14 cellular contexts compared by ENCODE assay signal in the genomic region with DNA sequence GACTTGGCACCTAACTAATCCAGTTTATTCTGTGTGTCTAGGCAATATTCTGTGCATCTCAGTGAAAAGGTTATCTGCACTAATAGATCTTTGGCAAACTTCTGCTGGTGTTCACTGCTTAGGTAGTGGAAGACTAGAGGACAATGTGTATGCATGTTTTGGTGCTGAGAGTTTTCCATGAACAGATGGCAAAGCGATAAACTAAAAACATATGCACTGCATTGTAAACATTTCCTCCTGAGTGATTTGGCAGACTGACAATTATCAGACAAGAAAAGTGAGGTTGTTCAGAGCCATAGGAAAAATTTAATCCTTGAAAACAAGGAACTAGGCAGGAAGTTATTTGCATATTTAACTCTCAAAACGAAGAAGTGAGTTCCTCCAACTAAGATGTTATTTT.
DNase-seq lines count a peak whose midpoint lies in the region; ATAC-seq, FAIRE-seq and TF ChIP-seq lines count a peak whose summit lies in the region.
"Had no signal": no experiment of that assay in that cellular context is flagged by ENCODE, and none has a peak within 500 bp of the region (broad histone marks: within the 10 kb centered on the region; RNA-seq: fewer than 3 reads in every experiment).

No MANE protein-coding gene starts in this region.

- TF ChIP-seq CTCF in astrocyte (IDR thresholded peaks at IDR 0.05; ENCODE audit: insufficient read depth, low read depth, low read length) (no peak), keratinocyte (optimal IDR thresholded peaks at IDR 0.05 in 1 of 3, IDR thresholded peaks at IDR 0.05 in 1 of 3, conservative IDR thresholded peaks at IDR 0.05 in 1 of 3; ENCODE audit: extremely low read depth in 1 of 3, insufficient read depth in 2 of 3, low read length in 3 of 3) (no peak), vagina (IDR thresholded peaks at IDR 0.05) (no peak)

- H3K4me1 ChIP-seq in astrocyte (ENCODE audit: insufficient read depth, low read length) (peaks cover 6% of the 10 kb centered on the region), keratinocyte (ENCODE audit: control insufficient read depth, extremely low read depth, insufficient read depth, low read length) (peaks cover 4% of the 10 kb centered on the region), vagina (no peaks in the 10 kb centered on the region), right cardiac atrium (ENCODE audit: control insufficient read depth, insufficient read depth, low read length) (no peaks in the 10 kb centered on the region)

- dilution Hi-C loops in keratinocyte (cut with MboI; ENCODE audit: extremely low pct_ligation_motif_present, low sequenced_read_pairs) = loop anchor here (25.0 kb wide), 1 partner anchor 96 kb away; no protein-coding TSS in a partner anchor

- no peak overlapping the region for H3K4me3 ChIP-seq in astrocyte (ENCODE audit: insufficient read depth, low read depth, low read length)
- no peak overlapping the region for H3K4me3 ChIP-seq in keratinocyte (ENCODE audit: control insufficient read depth in 2 of 3, extremely low read depth in 1 of 3, insufficient read depth in 2 of 3, low read depth in 1 of 3, low read length in 3 of 3)
- H3K4me3 ChIP-seq in vagina = no peak overlapping the region
- H3K4me3 ChIP-seq in right cardiac atrium (ENCODE audit: low read length) = no peak overlapping the region
- H3K4me3 ChIP-seq: tibial artery had no signal

- no peak for TF ChIP-seq POLR2A in vagina (IDR thresholded peaks at IDR 0.05)

- H3K4me2 ChIP-seq in astrocyte (ENCODE audit: low read length) (no peak overlapping the region), keratinocyte (ENCODE audit: control insufficient read depth, extremely low read depth, insufficient read depth, low read depth, low read length) (no peak overlapping the region)

- DNase-seq in DMS153 (lab: John Stamatoyannopoulos, UW) (peak; percentile 85), NCI-H1694 (lab: John Stamatoyannopoulos, UW) (peak; percentile 72), astrocyte (ENCODE audit: low read depth) (peak; percentile 64), keratinocyte (ENCODE audit: low read depth, low spot score) (no peak), vagina (ENCODE audit: extremely low spot score in 2 of 2) (no peak), right cardiac atrium (no peak)
- no peak for DNase-seq in activated naive CD4-positive, alpha-beta T cell treated with anti-CD3 and anti-CD28 coated beads for 36 hours
- DNase-seq: activated T-cell treated with anti-CD3 and anti-CD28 coated beads, Interleukin-2, amount 50 U/mL, for 24 hours; glutamatergic neuron; tibial artery had no signal

- intact Hi-C loops in vagina (cut with DNase I) = loop anchor here (10.0 kb wide), 1 partner anchor 813 kb away; no protein-coding TSS in a partner anchor
- intact Hi-C loops in right cardiac atrium (cut with DNase I) = loop anchor here in 3 of 4 donors (10.0 kb wide), 4 partner anchors 93 to 823 kb away; no protein-coding TSS in a partner anchor
- intact Hi-C loops in activated naive CD4-positive, alpha-beta T cell treated with anti-CD3 and anti-CD28 coated beads for 36 hours (cut with micrococcal nuclease) = no loop called here

- H3K9me3 ChIP-seq in astrocyte (ENCODE audit: insufficient read depth, low read depth, low read length) = no peaks in the 10 kb centered on the region
- no peaks in the 10 kb centered on the region for H3K9me3 ChIP-seq in keratinocyte (ENCODE audit: control insufficient read depth, low read depth, low read length)
- H3K9me3 ChIP-seq in vagina = no peaks in the 10 kb centered on the region
- no peaks in the 10 kb centered on the region for H3K9me3 ChIP-seq in right cardiac atrium (ENCODE audit: control insufficient read depth, low read length)
- H3K9me3 ChIP-seq: tibial artery had no signal

- no peaks in the 10 kb centered on the region for H3K36me3 ChIP-seq in astrocyte (ENCODE audit: insufficient read depth, low read length)
- no peaks in the 10 kb centered on the region for H3K36me3 ChIP-seq in keratinocyte (ENCODE audit: control insufficient read depth in 2 of 2, extremely low read depth in 1 of 2, insufficient read depth in 2 of 2, low read length in 2 of 2)
- H3K36me3 ChIP-seq in vagina = no peaks in the 10 kb centered on the region
- H3K36me3 ChIP-seq: tibial artery had no signal

- no peaks in the 10 kb centered on the region for H3K9me1 ChIP-seq in keratinocyte (ENCODE audit: control insufficient read depth, extremely low read depth, insufficient read depth, low read length)

- FAIRE-seq in astrocyte (lab: Jason Lieb, UNC) = peak; percentile 13
- peak; percentile 63 for FAIRE-seq in keratinocyte (lab: Jason Lieb, UNC)
- FAIRE-seq: GM12891 had no signal

- H3K27me3 Mint-ChIP-seq in astrocyte (ENCODE audit: low read depth, unreplicated experiment) = no peaks in the 10 kb centered on the region
- H3K27me3 Mint-ChIP-seq in activated naive CD4-positive, alpha-beta T cell treated with anti-CD3 and anti-CD28 coated beads for 36 hours (ENCODE audit: low read depth) = peaks cover 6% of the 10 kb centered on the region
- H3K27me3 Mint-ChIP-seq: brain had no signal

- peaks cover 5% of the 10 kb centered on the region for H3K9me3 Mint-ChIP-seq in astrocyte (ENCODE audit: unreplicated experiment)
- no peaks in the 10 kb centered on the region for H3K9me3 Mint-ChIP-seq in activated naive CD4-positive, alpha-beta T cell treated with anti-CD3 and anti-CD28 coated beads for 36 hours
- H3K9me3 Mint-ChIP-seq: activated T-cell treated with anti-CD3 and anti-CD28 coated beads, Interleukin-2, amount 50 U/mL, for 24 hours had no signal

- H3K27ac Mint-ChIP-seq in astrocyte (ENCODE audit: unreplicated experiment) = no peak overlapping the region
- no peak overlapping the region for H3K27ac Mint-ChIP-seq in activated naive CD4-positive, alpha-beta T cell treated with anti-CD3 and anti-CD28 coated beads for 36 hours
- H3K27ac Mint-ChIP-seq: activated T-cell treated with anti-CD3 and anti-CD28 coated beads, Interleukin-2, amount 50 U/mL, for 24 hours had no signal

- H2AFZ ChIP-seq in astrocyte (ENCODE audit: low read depth, low read length) = no peak overlapping the region
- H2AFZ ChIP-seq in keratinocyte (ENCODE audit: control insufficient read depth, low read length) = peak overlapping the region; percentile 25

- ATAC-seq in GM19452 (IDR thresholded peaks at IDR 0.05; ENCODE audit: unreplicated experiment) (no peak), right cardiac atrium (no peak)

- H3K79me2 ChIP-seq in astrocyte (ENCODE audit: insufficient read depth, low read length) = no peaks in the 10 kb centered on the region
- H3K79me2 ChIP-seq in keratinocyte (ENCODE audit: control insufficient read depth, insufficient read depth, low read length) = no peaks in the 10 kb centered on the region

- H3K27ac ChIP-seq in astrocyte (ENCODE audit: low read depth, low read length) = no peak overlapping the region
- no peak overlapping the region for H3K27ac ChIP-seq in keratinocyte (ENCODE audit: control insufficient read depth, insufficient read depth, low read length)
- H3K27ac ChIP-seq in vagina = no peak overlapping the region
- no peak overlapping the region for H3K27ac ChIP-seq in right cardiac atrium (ENCODE audit: low read length)
- H3K27ac ChIP-seq: RWPE1, tibial artery had no signal

- H4K20me1 ChIP-seq in astrocyte (ENCODE audit: insufficient read depth, low read length) (no peaks in the 10 kb centered on the region), keratinocyte (ENCODE audit: control insufficient read depth, extremely low read depth, insufficient read depth, low read length) (no peaks in the 10 kb centered on the region)

- H3K9ac ChIP-seq in astrocyte (ENCODE audit: low read length) = no peak overlapping the region
- H3K9ac ChIP-seq in keratinocyte (ENCODE audit: control insufficient read depth, extremely low read depth, insufficient read depth, low read length) = no peak overlapping the region

- WGBS in right cardiac atrium = 43% methylated on average over 2 of the region's 2 CpGs

- H3K4me1 Mint-ChIP-seq in astrocyte (ENCODE audit: low read depth, unreplicated experiment) = peaks cover 25% of the 10 kb centered on the region
- no peaks in the 10 kb centered on the region for H3K4me1 Mint-ChIP-seq in activated naive CD4-positive, alpha-beta T cell treated with anti-CD3 and anti-CD28 coated beads for 36 hours (ENCODE audit: low read depth)

- H3K4me3 Mint-ChIP-seq in astrocyte (ENCODE audit: unreplicated experiment) = no peak overlapping the region
- no peak overlapping the region for H3K4me3 Mint-ChIP-seq in activated naive CD4-positive, alpha-beta T cell treated with anti-CD3 and anti-CD28 coated beads for 36 hours
- H3K4me3 Mint-ChIP-seq: activated T-cell treated with anti-CD3 and anti-CD28 coated beads, Interleukin-2, amount 50 U/mL, for 24 hours; brain had no signal

- H3K27me3 ChIP-seq in astrocyte (ENCODE audit: insufficient read depth, low read length) (no peaks in the 10 kb centered on the region), keratinocyte (ENCODE audit: control insufficient read depth, extremely low read depth, insufficient read depth, low read length) (no peaks in the 10 kb centered on the region), vagina (no peaks in the 10 kb centered on the region), right cardiac atrium (ENCODE audit: control insufficient read depth, insufficient read depth) (no peaks in the 10 kb centered on the region)
- H3K27me3 ChIP-seq: tibial artery had no signal

- CTCF ChIA-PET in activated naive CD4-positive, alpha-beta T cell treated with anti-CD3 and anti-CD28 coated beads for 36 hours (lab: Charles Lee) = interaction anchor here (0.7 to 1.0 kb wide), 2 partner anchors 17 to 19 kb away, joined by 3 read pairs; no protein-coding TSS in a partner anchor

- no peaks in the 10 kb centered on the region for H3K36me3 Mint-ChIP-seq in astrocyte (ENCODE audit: low read depth, unreplicated experiment)
- no peaks in the 10 kb centered on the region for H3K36me3 Mint-ChIP-seq in activated naive CD4-positive, alpha-beta T cell treated with anti-CD3 and anti-CD28 coated beads for 36 hours (ENCODE audit: low read depth)
- H3K36me3 Mint-ChIP-seq: brain had no signal

Comparison
In these comparisons a context has a peak if more than half of its experiments do, and no peak if none do; other contexts are left out.
1. DNase-seq: peak in DMS153 (single experiment), NCI-H1694 (single experiment) and astrocyte (single experiment); none in keratinocyte (single experiment), vagina (0 of 2), right cardiac atrium (0 of 3) and activated naive CD4-positive, alpha-beta T cell treated with anti-CD3 and anti-CD28 coated beads for 36 hours (single experiment).